ENCODE assay signal across 8 cellular contexts in the genomic region with DNA sequence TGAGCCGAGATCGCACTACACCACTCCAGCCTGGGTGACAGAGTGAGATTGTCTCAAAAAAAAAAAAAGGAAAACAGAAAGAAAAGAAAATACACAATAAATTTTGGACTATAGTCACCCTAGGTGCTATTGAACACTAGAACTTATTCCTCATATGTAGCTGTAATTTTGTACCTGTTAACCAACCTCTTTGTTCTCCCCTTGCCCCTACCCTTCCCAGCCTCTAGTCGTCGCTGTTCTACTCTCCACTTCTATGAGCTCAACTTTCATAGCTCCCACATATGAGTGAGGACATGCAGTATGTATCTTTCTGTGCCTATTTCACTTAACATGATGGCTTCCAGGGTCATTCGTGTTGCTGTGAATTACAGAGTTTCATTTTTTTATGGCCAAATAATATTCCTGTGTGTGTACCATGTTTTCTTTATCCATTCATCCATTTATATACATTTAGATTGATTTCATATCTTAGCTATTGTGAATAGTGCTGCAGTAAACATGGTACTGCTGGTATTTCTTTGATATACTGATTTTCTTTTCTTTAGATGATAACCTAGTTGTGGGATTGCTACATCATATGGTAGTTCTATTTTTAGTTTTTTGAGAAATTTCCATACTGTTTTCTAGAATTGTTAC.
DNase-seq lines count a peak whose midpoint lies in the region; ATAC-seq lines count a peak whose summit lies in the region.

No MANE protein-coding gene starts in this region.

- peak; percentile 58 for DNase-seq in Ammon's horn (ENCODE audit: low spot score)
- DNase-seq in NCI-H748 (lab: John Stamatoyannopoulos, UW; ENCODE audit: unreplicated experiment), result peak; percentile 62
- peak; percentile 53 for DNase-seq in amniotic epithelial cell (ENCODE audit: low read depth)
- peak; percentile 69 for DNase-seq in iris pigment epithelial cell (ENCODE audit: low read depth)
- DNase-seq in stimulated activated naive B cell treated with anti-CD40 and anti-IgM and Interleukin-4, amounts not matched to agents 10 μg/mL and 1 μg/mL and 100 μg/mL, for 72 hours, result no peak

- peaks cover 4 to 7% of the 10 kb centered on the region in 2 donors for H3K9me3 Mint-ChIP-seq in stimulated activated naive B cell treated with anti-CD40 and anti-IgM and Interleukin-4, amounts not matched to agents 10 μg/mL and 1 μg/mL and 100 μg/mL, for 72 hours

- no peak overlapping the region for H3K4me3 Mint-ChIP-seq in stimulated activated naive B cell treated with anti-CD40 and anti-IgM and Interleukin-4, amounts not matched to agents 10 μg/mL and 1 μg/mL and 100 μg/mL, for 72 hours

- peaks cover 5 to 21% of the 10 kb centered on the region in 2 donors for H3K4me1 Mint-ChIP-seq in stimulated activated naive B cell treated with anti-CD40 and anti-IgM and Interleukin-4, amounts not matched to agents 10 μg/mL and 1 μg/mL and 100 μg/mL, for 72 hours

- peaks cover 64 to 75% of the 10 kb centered on the region in 2 donors for H3K36me3 Mint-ChIP-seq in stimulated activated naive B cell treated with anti-CD40 and anti-IgM and Interleukin-4, amounts not matched to agents 10 μg/mL and 1 μg/mL and 100 μg/mL, for 72 hours

- H3K27me3 Mint-ChIP-seq in stimulated activated naive B cell treated with anti-CD40 and anti-IgM and Interleukin-4, amounts not matched to agents 10 μg/mL and 1 μg/mL and 100 μg/mL, for 72 hours, result no peaks in the 10 kb centered on the region

- H3K27ac Mint-ChIP-seq in stimulated activated naive B cell treated with anti-CD40 and anti-IgM and Interleukin-4, amounts not matched to agents 10 μg/mL and 1 μg/mL and 100 μg/mL, for 72 hours, result no peak overlapping the region

- ATAC-seq in GM18867 (IDR thresholded peaks at IDR 0.05; ENCODE audit: unreplicated experiment), result peak; percentile 48
- peak; percentile 53 to 69 for ATAC-seq in stimulated activated naive B cell treated with anti-CD40 and anti-IgM and Interleukin-4, amounts not matched to agents 10 μg/mL and 1 μg/mL and 100 μg/mL, for 72 hours (replicated peaks)
- no peak for ATAC-seq in HG02763 (IDR thresholded peaks at IDR 0.05; ENCODE audit: unreplicated experiment)
- no peak for ATAC-seq in HG02885 (IDR thresholded peaks at IDR 0.05; ENCODE audit: poor library complexity, unreplicated experiment)

Comparison
In these comparisons a context has a peak if more than half of its experiments do, and no peak if none do; other contexts are left out.
1. ATAC-seq: peak in GM18867 (single experiment) and stimulated activated naive B cell treated with anti-CD40 and anti-IgM and Interleukin-4, amounts not matched to agents 10 μg/mL and 1 μg/mL and 100 μg/mL, for 72 hours (2 of 2); none in HG02763 (single experiment) and HG02885 (single experiment).